Comparison of ENCODE assay signal across 32 cellular contexts in genomic region chr20:62949153-62949821, GRCh38. TPM values are rescaled to one million over a fixed set of nuclear protein-coding genes. Genes with fewer than 3 reads are reported as not detected.
"Had no signal": no experiment of that assay in that cellular context is flagged by ENCODE, and none has a peak within 500 bp of the region (broad histone marks: within the 10 kb centered on the region; RNA-seq: fewer than 3 reads in every experiment).

No MANE protein-coding gene starts in this region.

- H3K27me3 Mint-ChIP-seq: activated CD4-positive, alpha-beta T cell treated with anti-CD3 and anti-CD28 coated beads, Interleukin-2, amount 10 ng/mL, durations not matched to agents 7 days and 5 days; activated CD8-positive, alpha-beta T cell treated with anti-CD3 and anti-CD28 coated beads for 36 hours; activated naive CD8-positive, alpha-beta T cell; naive B cell; T-helper 17 cell had no signal

- H3K9me3 Mint-ChIP-seq: activated CD8-positive, alpha-beta T cell treated with anti-CD3 and anti-CD28 coated beads for 36 hours had no signal

- DNase-seq: activated CD4-positive, alpha-beta T cell treated with anti-CD3 and anti-CD28 coated beads, Interleukin-2, amount 10 ng/mL, durations not matched to agents 7 days and 5 days; activated CD4-positive, CD25-positive, alpha-beta regulatory T cell treated with anti-CD3 and anti-CD28 coated beads, Interleukin-2, amount 50 U/mL, for 72 hours; activated CD8-positive, alpha-beta T cell treated with anti-CD3 and anti-CD28 coated beads for 36 hours; activated effector memory CD4-positive, alpha-beta T cell treated with Interleukin-2 at 50 U/mL for 16 hours; activated naive CD4-positive, alpha-beta T cell treated with Interleukin-2 at 50 U/mL for 16 hours; activated T-cell treated with anti-CD3 and anti-CD28 coated beads for 4 hours; anterior cingulate cortex; dorsolateral prefrontal cortex; effector memory CD4-positive, alpha-beta T cell; gastrocnemius medialis; glutamatergic neuron; islet precursor cell; left colon; naive B cell; nephron progenitor cell; stimulated activated CD4-positive, alpha-beta T cell treated with anti-CD3 and anti-CD28 coated beads, Interleukin-2, amount 100 ng/mL, for 48 hours; stimulated activated naive CD8-positive, alpha-beta T cell treated with anti-CD3 and anti-CD28 coated beads, Interleukin-15, Interleukin-2, amounts not matched to agents 100 U/mL and 50 U/mL, for 24 hours; T-helper 17 cell; T1000; testis; transverse colon; WERI-Rb-1 had no signal

- ATAC-seq: activated CD8-positive, alpha-beta T cell treated with anti-CD3 and anti-CD28 coated beads for 36 hours; gastrocnemius medialis; left colon; pancreas; psoas muscle; stimulated activated naive CD8-positive, alpha-beta T cell treated with anti-CD3 and anti-CD28 coated beads, Interleukin-15, Interleukin-2, amounts not matched to agents 100 U/mL and 50 U/mL, for 24 hours; T-helper 17 cell had no signal

- H3K9me3 ChIP-seq: gastrocnemius medialis, pancreas, psoas muscle, right atrium auricular region, testis, transverse colon had no signal

- H3K27ac Mint-ChIP-seq: activated CD4-positive, alpha-beta T cell treated with anti-CD3 and anti-CD28 coated beads, Interleukin-2, amount 10 ng/mL, durations not matched to agents 7 days and 5 days; activated CD8-positive, alpha-beta T cell treated with anti-CD3 and anti-CD28 coated beads for 36 hours; mesothelial cell of epicardium; T-helper 17 cell had no signal

- H3K27ac ChIP-seq: dorsolateral prefrontal cortex, gastrocnemius medialis, hepatocyte, pancreas, psoas muscle, right atrium auricular region, testis, transverse colon, WERI-Rb-1 had no signal

- H3K4me3 ChIP-seq: dorsolateral prefrontal cortex, gastrocnemius medialis, hepatocyte, pancreas, psoas muscle, right atrium auricular region, testis, transverse colon had no signal

- H3K4me3 Mint-ChIP-seq: activated CD4-positive, alpha-beta T cell treated with anti-CD3 and anti-CD28 coated beads, Interleukin-2, amount 10 ng/mL, durations not matched to agents 7 days and 5 days; activated CD8-positive, alpha-beta T cell treated with anti-CD3 and anti-CD28 coated beads for 36 hours; activated naive CD8-positive, alpha-beta T cell; mesothelial cell of epicardium; nephron progenitor cell; T-helper 17 cell had no signal

- H3K27me3 ChIP-seq: dorsolateral prefrontal cortex, gastrocnemius medialis, hepatocyte, pancreas, right atrium auricular region, testis, transverse colon had no signal

RNA-seq across cellular contexts. Expression of gene BHLHE23, which starts 57.5 kb away (rescaled TPM):
- total RNA-seq: activated CD4-positive, alpha-beta T cell treated with anti-CD3 and anti-CD28 coated beads, Interleukin-2, amount 10 ng/mL, durations not matched to agents 7 days and 5 days; activated CD8-positive, alpha-beta T cell treated with anti-CD3 and anti-CD28 coated beads for 36 hours; bronchial epithelial cell; dorsolateral prefrontal cortex; gastrocnemius medialis; hepatocyte; left colon; liver; mesothelial cell of epicardium; pancreas; psoas muscle; right atrium auricular region; T-helper 17 cell; transverse colon had no signal
- polyA plus RNA-seq: adipose tissue, hepatocyte, liver, pancreas, psoas muscle, urinary bladder had no signal
